ENCODE assay signal across 1 cellular context in the genomic region with DNA sequence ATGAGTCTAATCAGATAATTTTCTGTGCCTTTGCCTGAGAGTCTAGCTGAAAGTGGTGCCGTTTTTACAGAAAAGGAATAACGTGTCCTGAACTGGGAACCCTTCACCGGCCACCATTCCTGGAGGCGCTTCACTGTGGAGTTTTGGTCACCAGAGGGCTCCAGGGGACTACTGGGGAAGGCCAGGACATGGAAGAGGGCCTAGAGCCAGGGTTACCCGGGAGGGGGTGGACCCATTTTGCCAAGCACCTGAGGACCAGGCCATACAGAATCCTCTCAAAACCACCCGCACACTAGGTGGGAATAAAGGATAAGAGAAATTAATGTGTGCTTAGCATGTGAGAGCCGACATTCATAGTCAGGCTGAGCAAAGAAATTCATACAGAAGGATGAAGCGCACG.
A peak's percentile ranks its signal among the peaks of the same experiment; 100 is the strongest.
TF ChIP-seq lines count a peak whose summit lies in the region.
"Not testable (repeated sequence)": the region's sequence is repeated elsewhere in the genome, so short reads cannot be mapped to it uniquely, and the experiment has no call there.

No MANE protein-coding gene starts in this region.

TF ChIP-seq in HepG2, 621 proteins besides CTCF, POLR2A, EP300 and RAD21 (continued from another document and continues in another):
- TF ChIP-seq, protein P1, sequence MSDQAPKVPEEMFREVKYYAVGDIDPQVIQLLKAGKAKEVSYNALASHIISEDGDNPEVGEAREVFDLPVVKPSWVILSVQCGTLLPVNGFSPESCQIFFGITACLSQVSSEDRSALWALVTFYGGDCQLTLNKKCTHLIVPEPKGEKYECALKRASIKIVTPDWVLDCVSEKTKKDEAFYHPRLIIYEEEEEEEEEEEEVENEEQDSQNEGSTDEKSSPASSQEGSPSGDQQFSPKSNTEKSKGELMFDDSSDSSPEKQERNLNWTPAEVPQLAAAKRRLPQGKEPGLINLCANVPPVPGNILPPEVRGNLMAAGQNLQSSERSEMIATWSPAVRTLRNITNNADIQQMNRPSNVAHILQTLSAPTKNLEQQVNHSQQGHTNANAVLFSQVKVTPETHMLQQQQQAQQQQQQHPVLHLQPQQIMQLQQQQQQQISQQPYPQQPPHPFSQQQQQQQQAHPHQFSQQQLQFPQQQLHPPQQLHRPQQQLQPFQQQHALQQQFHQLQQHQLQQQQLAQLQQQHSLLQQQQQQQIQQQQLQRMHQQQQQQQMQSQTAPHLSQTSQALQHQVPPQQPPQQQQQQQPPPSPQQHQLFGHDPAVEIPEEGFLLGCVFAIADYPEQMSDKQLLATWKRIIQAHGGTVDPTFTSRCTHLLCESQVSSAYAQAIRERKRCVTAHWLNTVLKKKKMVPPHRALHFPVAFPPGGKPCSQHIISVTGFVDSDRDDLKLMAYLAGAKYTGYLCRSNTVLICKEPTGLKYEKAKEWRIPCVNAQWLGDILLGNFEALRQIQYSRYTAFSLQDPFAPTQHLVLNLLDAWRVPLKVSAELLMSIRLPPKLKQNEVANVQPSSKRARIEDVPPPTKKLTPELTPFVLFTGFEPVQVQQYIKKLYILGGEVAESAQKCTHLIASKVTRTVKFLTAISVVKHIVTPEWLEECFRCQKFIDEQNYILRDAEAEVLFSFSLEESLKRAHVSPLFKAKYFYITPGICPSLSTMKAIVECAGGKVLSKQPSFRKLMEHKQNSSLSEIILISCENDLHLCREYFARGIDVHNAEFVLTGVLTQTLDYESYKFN (CRISPR knock-in tag; conservative IDR thresholded peaks at IDR 0.05) = 0 out of 2 replicates have a peak, but pooled peaks have one; percentile 27
- 0 out of 2 replicates have a peak, but pooled peaks have one; percentile 28 for TF ChIP-seq PHF8 (CRISPR knock-in tag; IDR thresholded peaks at IDR 0.05)
- TF ChIP-seq ZNF12 (CRISPR knock-in tag; IDR thresholded peaks at IDR 0.05) = 0 out of 2 replicates have a peak, but pooled peaks have one; percentile 34
- 0 out of 2 replicates have a peak, but pooled peaks have one; percentile 25 for TF ChIP-seq BCL6 (CRISPR knock-in tag; IDR thresholded peaks at IDR 0.05)
- not testable (repeated sequence) for TF ChIP-seq SOX13, SOX6, LCORL (IDR thresholded peaks at IDR 0.05)
- peak in 1 of 2 experiments; percentile 26; a peak in 1 of 4 replicates for TF ChIP-seq SOX13 (CRISPR knock-in tag; conservative IDR thresholded peaks at IDR 0.05 in 1 of 2, IDR thresholded peaks at IDR 0.05 in 1 of 2)
- 0 out of 2 replicates have a peak, but pooled peaks have one; percentile 17 for TF ChIP-seq ZNF574 (CRISPR knock-in tag; IDR thresholded peaks at IDR 0.05)
- peak; percentile 74 for TF ChIP-seq TEAD3 (CRISPR knock-in tag; optimal IDR thresholded peaks at IDR 0.05; ENCODE audit: borderline replicate concordance)
- 0 out of 2 replicates have a peak, but pooled peaks have one; percentile 23 for TF ChIP-seq SOX6 (CRISPR knock-in tag; IDR thresholded peaks at IDR 0.05)
- TF ChIP-seq YY1 (IDR thresholded peaks at IDR 0.05; ENCODE audit: insufficient read depth, insufficient replicate concordance, low read depth, low read length) = peak; percentile 65
- peak; percentile 41; the same call in 1 of the 2 replicates for TF ChIP-seq GATAD2A (CRISPR knock-in tag; IDR thresholded peaks at IDR 0.05)
- peak; percentile 92 for TF ChIP-seq ZNF576 (CRISPR knock-in tag; IDR thresholded peaks at IDR 0.05)
- peak; percentile 74 for TF ChIP-seq SALL1 (CRISPR knock-in tag; IDR thresholded peaks at IDR 0.05)
- TF ChIP-seq, protein P2, sequence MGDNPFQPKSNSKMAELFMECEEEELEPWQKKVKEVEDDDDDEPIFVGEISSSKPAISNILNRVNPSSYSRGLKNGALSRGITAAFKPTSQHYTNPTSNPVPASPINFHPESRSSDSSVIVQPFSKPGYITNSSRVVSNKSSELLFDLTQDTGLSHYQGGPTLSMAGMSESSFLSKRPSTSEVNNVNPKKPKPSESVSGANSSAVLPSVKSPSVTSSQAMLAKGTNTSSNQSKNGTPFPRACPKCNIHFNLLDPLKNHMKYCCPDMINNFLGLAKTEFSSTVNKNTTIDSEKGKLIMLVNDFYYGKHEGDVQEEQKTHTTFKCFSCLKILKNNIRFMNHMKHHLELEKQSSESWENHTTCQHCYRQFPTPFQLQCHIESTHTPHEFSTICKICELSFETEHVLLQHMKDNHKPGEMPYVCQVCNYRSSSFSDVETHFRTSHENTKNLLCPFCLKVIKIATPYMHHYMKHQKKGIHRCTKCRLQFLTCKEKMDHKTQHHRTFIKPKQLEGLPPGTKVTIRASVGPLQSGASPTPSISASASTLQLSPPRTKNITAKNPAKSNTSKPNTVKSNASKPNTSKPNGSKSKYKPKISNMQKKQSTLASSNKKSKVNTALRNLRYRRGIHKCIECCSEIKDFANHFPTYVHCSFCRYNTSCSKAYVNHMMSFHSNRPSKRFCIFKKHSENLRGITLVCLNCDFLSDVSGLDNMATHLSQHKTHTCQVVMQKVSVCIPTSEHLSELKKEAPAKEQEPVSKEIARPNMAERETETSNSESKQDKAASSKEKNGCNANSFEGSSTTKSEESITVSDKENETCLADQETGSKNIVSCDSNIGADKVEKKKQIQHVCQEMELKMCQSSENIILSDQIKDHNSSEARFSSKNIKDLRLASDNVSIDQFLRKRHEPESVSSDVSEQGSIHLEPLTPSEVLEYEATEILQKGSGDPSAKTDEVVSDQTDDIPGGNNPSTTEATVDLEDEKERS (CRISPR knock-in tag; IDR thresholded peaks at IDR 0.05) = 0 out of 2 replicates have a peak, but pooled peaks have one; percentile 30
- peak; percentile 72 for TF ChIP-seq ERF (CRISPR knock-in tag; IDR thresholded peaks at IDR 0.05)
- TF ChIP-seq, protein P3, sequence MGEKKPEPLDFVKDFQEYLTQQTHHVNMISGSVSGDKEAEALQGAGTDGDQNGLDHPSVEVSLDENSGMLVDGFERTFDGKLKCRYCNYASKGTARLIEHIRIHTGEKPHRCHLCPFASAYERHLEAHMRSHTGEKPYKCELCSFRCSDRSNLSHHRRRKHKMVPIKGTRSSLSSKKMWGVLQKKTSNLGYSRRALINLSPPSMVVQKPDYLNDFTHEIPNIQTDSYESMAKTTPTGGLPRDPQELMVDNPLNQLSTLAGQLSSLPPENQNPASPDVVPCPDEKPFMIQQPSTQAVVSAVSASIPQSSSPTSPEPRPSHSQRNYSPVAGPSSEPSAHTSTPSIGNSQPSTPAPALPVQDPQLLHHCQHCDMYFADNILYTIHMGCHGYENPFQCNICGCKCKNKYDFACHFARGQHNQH (CRISPR knock-in tag; IDR thresholded peaks at IDR 0.05) = peak; percentile 40; the same call in 1 of the 2 replicates
- TF ChIP-seq, protein P4, sequence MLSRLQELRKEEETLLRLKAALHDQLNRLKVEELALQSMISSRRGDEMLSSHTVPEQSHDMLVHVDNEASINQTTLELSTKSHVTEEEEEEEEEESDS (CRISPR knock-in tag; IDR thresholded peaks at IDR 0.05; ENCODE audit: borderline replicate concordance) = peak; percentile 67; the same call in 1 of the 2 replicates
- peak; percentile 36; the same call in 1 of the 2 replicates for TF ChIP-seq REPIN1 (CRISPR knock-in tag; IDR thresholded peaks at IDR 0.05; ENCODE audit: borderline replicate concordance, low read depth)
- 0 out of 2 replicates have a peak, but pooled peaks have one; percentile 32 for TF ChIP-seq RORA (CRISPR knock-in tag; IDR thresholded peaks at IDR 0.05)
- 0 out of 2 replicates have a peak, but pooled peaks have one; percentile 37 for TF ChIP-seq MIER2 (CRISPR knock-in tag; IDR thresholded peaks at IDR 0.05)
- TF ChIP-seq FOSL2 (CRISPR knock-in tag; IDR thresholded peaks at IDR 0.05) = peak; percentile 47; the same call in 1 of the 2 replicates
- TF ChIP-seq ZMYM4 (CRISPR knock-in tag; IDR thresholded peaks at IDR 0.05) = peak; percentile 54; the same call in 1 of the 2 replicates
- 0 out of 2 replicates have a peak, but pooled peaks have one; percentile 29 for TF ChIP-seq HOXA5 (CRISPR knock-in tag; IDR thresholded peaks at IDR 0.05)
- peak; percentile 24; the same call in 1 of the 2 replicates for TF ChIP-seq ZNF607 (CRISPR knock-in tag; IDR thresholded peaks at IDR 0.05; ENCODE audit: borderline replicate concordance)
- TF ChIP-seq RXRB (CRISPR knock-in tag; IDR thresholded peaks at IDR 0.05; ENCODE audit: borderline replicate concordance) = peak; percentile 58
- TF ChIP-seq ELF1 (CRISPR knock-in tag; IDR thresholded peaks at IDR 0.05) = peak; percentile 39; the same call in 1 of the 2 replicates
- TF ChIP-seq, protein P5, sequence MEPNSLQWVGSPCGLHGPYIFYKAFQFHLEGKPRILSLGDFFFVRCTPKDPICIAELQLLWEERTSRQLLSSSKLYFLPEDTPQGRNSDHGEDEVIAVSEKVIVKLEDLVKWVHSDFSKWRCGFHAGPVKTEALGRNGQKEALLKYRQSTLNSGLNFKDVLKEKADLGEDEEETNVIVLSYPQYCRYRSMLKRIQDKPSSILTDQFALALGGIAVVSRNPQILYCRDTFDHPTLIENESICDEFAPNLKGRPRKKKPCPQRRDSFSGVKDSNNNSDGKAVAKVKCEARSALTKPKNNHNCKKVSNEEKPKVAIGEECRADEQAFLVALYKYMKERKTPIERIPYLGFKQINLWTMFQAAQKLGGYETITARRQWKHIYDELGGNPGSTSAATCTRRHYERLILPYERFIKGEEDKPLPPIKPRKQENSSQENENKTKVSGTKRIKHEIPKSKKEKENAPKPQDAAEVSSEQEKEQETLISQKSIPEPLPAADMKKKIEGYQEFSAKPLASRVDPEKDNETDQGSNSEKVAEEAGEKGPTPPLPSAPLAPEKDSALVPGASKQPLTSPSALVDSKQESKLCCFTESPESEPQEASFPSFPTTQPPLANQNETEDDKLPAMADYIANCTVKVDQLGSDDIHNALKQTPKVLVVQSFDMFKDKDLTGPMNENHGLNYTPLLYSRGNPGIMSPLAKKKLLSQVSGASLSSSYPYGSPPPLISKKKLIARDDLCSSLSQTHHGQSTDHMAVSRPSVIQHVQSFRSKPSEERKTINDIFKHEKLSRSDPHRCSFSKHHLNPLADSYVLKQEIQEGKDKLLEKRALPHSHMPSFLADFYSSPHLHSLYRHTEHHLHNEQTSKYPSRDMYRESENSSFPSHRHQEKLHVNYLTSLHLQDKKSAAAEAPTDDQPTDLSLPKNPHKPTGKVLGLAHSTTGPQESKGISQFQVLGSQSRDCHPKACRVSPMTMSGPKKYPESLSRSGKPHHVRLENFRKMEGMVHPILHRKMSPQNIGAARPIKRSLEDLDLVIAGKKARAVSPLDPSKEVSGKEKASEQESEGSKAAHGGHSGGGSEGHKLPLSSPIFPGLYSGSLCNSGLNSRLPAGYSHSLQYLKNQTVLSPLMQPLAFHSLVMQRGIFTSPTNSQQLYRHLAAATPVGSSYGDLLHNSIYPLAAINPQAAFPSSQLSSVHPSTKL (CRISPR knock-in tag; IDR thresholded peaks at IDR 0.05) = peak; percentile 28; the same call in 1 of the 2 replicates
- TF ChIP-seq ELF3 (CRISPR knock-in tag; IDR thresholded peaks at IDR 0.05) = 0 out of 2 replicates have a peak, but pooled peaks have one; percentile 45
- TF ChIP-seq SMC3 (IDR thresholded peaks at IDR 0.05; ENCODE audit: low read length) = peak; percentile 97
- peak; percentile 48; the same call in 1 of the 2 replicates for TF ChIP-seq MIXL1 (CRISPR knock-in tag; IDR thresholded peaks at IDR 0.05)
- 0 out of 2 replicates have a peak, but pooled peaks have one; percentile 28 for TF ChIP-seq BORCS8-MEF2B (CRISPR knock-in tag; IDR thresholded peaks at IDR 0.05)
- TF ChIP-seq ZNF781 (CRISPR knock-in tag; IDR thresholded peaks at IDR 0.05; ENCODE audit: borderline replicate concordance, not compliant biosample characterization) = peak; percentile 34
- TF ChIP-seq PHF21A (CRISPR knock-in tag; IDR thresholded peaks at IDR 0.05) = 0 out of 2 replicates have a peak, but pooled peaks have one; percentile 21
- TF ChIP-seq, protein P6, sequence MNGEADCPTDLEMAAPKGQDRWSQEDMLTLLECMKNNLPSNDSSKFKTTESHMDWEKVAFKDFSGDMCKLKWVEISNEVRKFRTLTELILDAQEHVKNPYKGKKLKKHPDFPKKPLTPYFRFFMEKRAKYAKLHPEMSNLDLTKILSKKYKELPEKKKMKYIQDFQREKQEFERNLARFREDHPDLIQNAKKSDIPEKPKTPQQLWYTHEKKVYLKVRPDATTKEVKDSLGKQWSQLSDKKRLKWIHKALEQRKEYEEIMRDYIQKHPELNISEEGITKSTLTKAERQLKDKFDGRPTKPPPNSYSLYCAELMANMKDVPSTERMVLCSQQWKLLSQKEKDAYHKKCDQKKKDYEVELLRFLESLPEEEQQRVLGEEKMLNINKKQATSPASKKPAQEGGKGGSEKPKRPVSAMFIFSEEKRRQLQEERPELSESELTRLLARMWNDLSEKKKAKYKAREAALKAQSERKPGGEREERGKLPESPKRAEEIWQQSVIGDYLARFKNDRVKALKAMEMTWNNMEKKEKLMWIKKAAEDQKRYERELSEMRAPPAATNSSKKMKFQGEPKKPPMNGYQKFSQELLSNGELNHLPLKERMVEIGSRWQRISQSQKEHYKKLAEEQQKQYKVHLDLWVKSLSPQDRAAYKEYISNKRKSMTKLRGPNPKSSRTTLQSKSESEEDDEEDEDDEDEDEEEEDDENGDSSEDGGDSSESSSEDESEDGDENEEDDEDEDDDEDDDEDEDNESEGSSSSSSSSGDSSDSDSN (CRISPR knock-in tag; IDR thresholded peaks at IDR 0.05) = peak; percentile 22; the same call in 1 of the 2 replicates
- TF ChIP-seq ZNF350 (CRISPR knock-in tag; IDR thresholded peaks at IDR 0.05; ENCODE audit: borderline replicate concordance, low read depth) = peak; percentile 47; the same call in 1 of the 2 replicates
- TF ChIP-seq LCORL (CRISPR knock-in tag; IDR thresholded peaks at IDR 0.05) = peak; percentile 76
